In genomic region chr21:42413500-42413899, GRCh38 we compare ENCODE assay signal across 19 cellular contexts. TPM values are rescaled to one million over a fixed set of nuclear protein-coding genes. Genes with fewer than 3 reads are reported as not detected.
DNase-seq lines count a peak whose midpoint lies in the region; ATAC-seq and TF ChIP-seq lines count a peak whose summit lies in the region.
"Had no signal": no experiment of that assay in that cellular context is flagged by ENCODE, and none has a peak within 500 bp of the region (broad histone marks: within the 10 kb centered on the region; RNA-seq: fewer than 3 reads in every experiment).

No MANE protein-coding gene starts in this region.

- H3K4me1 ChIP-seq in neural progenitor cell = no peaks in the 10 kb centered on the region

- no peaks in the 10 kb centered on the region for H3K9me3 ChIP-seq in CD4-positive, alpha-beta T cell (ENCODE audit: control insufficient read depth, low read length)
- no peaks in the 10 kb centered on the region for H3K9me3 ChIP-seq in neural progenitor cell (ENCODE audit: low read depth)
- H3K9me3 ChIP-seq: tibial nerve had no signal

- H3K79me2 ChIP-seq in neural progenitor cell (ENCODE audit: low read depth) = no peaks in the 10 kb centered on the region

- POLR2A ChIA-PET in CD4-positive, alpha-beta T cell (lab: Charles Lee) = interaction anchor here (1.3 to 1.8 kb wide), 4 partner anchors 9 to 20 kb away, joined by 4 to 20 read pairs (median 8); partner anchors contain the start of gene UBASH3A

- no peak overlapping the region for H3K27ac Mint-ChIP-seq in CD4-positive, alpha-beta T cell
- peak overlapping the region; percentile 99 for H3K27ac Mint-ChIP-seq in activated T-helper 17 cell treated with anti-CD3 and anti-CD28 coated beads, Interleukin-2, amount 50 U/mL, for 72 hours
- H3K27ac Mint-ChIP-seq in neural progenitor cell = peak overlapping the region; percentile 9

- H3K4me2 ChIP-seq in neural progenitor cell = no peak overlapping the region

- no peaks in the 10 kb centered on the region for H4K20me1 ChIP-seq in neural progenitor cell (ENCODE audit: low read depth)

- H3K9ac ChIP-seq in neural progenitor cell = no peak overlapping the region

- H3K36me3 Mint-ChIP-seq in CD4-positive, alpha-beta T cell (ENCODE audit: low read depth) = peaks cover under 1% of the 10 kb centered on the region
- peaks cover under 1% of the 10 kb centered on the region for H3K36me3 Mint-ChIP-seq in activated T-helper 17 cell treated with anti-CD3 and anti-CD28 coated beads, Interleukin-2, amount 50 U/mL, for 72 hours (ENCODE audit: low read depth)
- H3K36me3 Mint-ChIP-seq in neural progenitor cell = no peaks in the 10 kb centered on the region

- no peak for DNase-seq in CD4-positive, alpha-beta T cell
- DNase-seq in GM12865 (ENCODE audit: low read depth) = peak; percentile 47
- no peak for DNase-seq in neural progenitor cell (ENCODE audit: low spot score)
- DNase-seq in SIG-M5 (lab: John Stamatoyannopoulos, UW) = no peak
- no peak for DNase-seq in GDM1 (lab: John Stamatoyannopoulos, UW)
- DNase-seq: central memory CD4-positive, alpha-beta T cell; DMS153; effector CD4-positive, alpha-beta T cell; mesenchymal stem cell; NCI-H1694 treated with DMSO at 0.1 percent for 48 hours; NCI-H446; retina; SHP77; T1000 had no signal

- H3K27ac ChIP-seq in CD4-positive, alpha-beta T cell (ENCODE audit: low read depth, low read length) = peak overlapping the region; percentile 95
- no peak overlapping the region for H3K27ac ChIP-seq in neural progenitor cell
- H3K27ac ChIP-seq: tibial nerve had no signal

- H2AFZ ChIP-seq in neural progenitor cell (replicated peaks) = no peak overlapping the region

- no peak for TF ChIP-seq CTCF in CD4-positive, alpha-beta T cell (IDR thresholded peaks at IDR 0.05)
- TF ChIP-seq CTCF in GM12865 (IDR thresholded peaks at IDR 0.05; ENCODE audit: insufficient read depth, low read depth, low read length, missing control alignments) (no peak), neural progenitor cell (IDR thresholded peaks at IDR 0.05) (no peak)

- peaks cover 4% of the 10 kb centered on the region for H3F3A ChIP-seq in neural progenitor cell (ENCODE audit: low read depth)

- no peaks in the 10 kb centered on the region for H3K27me3 ChIP-seq in CD4-positive, alpha-beta T cell (ENCODE audit: control insufficient read depth, insufficient read depth, low read length)
- H3K27me3 ChIP-seq in neural progenitor cell = no peaks in the 10 kb centered on the region

- H3K36me3 ChIP-seq in neural progenitor cell = no peaks in the 10 kb centered on the region
- H3K36me3 ChIP-seq: tibial nerve had no signal

- H3K4me1 Mint-ChIP-seq in CD4-positive, alpha-beta T cell (ENCODE audit: low read depth) = peaks cover 61% of the 10 kb centered on the region
- H3K4me1 Mint-ChIP-seq in activated T-helper 17 cell treated with anti-CD3 and anti-CD28 coated beads, Interleukin-2, amount 50 U/mL, for 72 hours = peaks cover 36% of the 10 kb centered on the region
- H3K4me1 Mint-ChIP-seq in neural progenitor cell = peaks cover 21% of the 10 kb centered on the region

- H3K9me3 Mint-ChIP-seq in CD4-positive, alpha-beta T cell = no peaks in the 10 kb centered on the region
- no peaks in the 10 kb centered on the region for H3K9me3 Mint-ChIP-seq in activated T-helper 17 cell treated with anti-CD3 and anti-CD28 coated beads, Interleukin-2, amount 50 U/mL, for 72 hours
- no peaks in the 10 kb centered on the region for H3K9me3 Mint-ChIP-seq in neural progenitor cell

- no peaks in the 10 kb centered on the region for H3K27me3 Mint-ChIP-seq in CD4-positive, alpha-beta T cell
- no peaks in the 10 kb centered on the region for H3K27me3 Mint-ChIP-seq in activated T-helper 17 cell treated with anti-CD3 and anti-CD28 coated beads, Interleukin-2, amount 50 U/mL, for 72 hours
- peaks cover 4% of the 10 kb centered on the region for H3K27me3 Mint-ChIP-seq in neural progenitor cell (ENCODE audit: insufficient read depth, low read depth)

- no peak for ATAC-seq in CD4-positive, alpha-beta T cell (ENCODE audit: poor library complexity)
- peak; percentile 65 for ATAC-seq in activated T-helper 17 cell treated with anti-CD3 and anti-CD28 coated beads, Interleukin-2, amount 50 U/mL, for 72 hours (replicated peaks)
- no peak for ATAC-seq in GM19328 (IDR thresholded peaks at IDR 0.05; ENCODE audit: unreplicated experiment)
- no peak for ATAC-seq in GM21717 (IDR thresholded peaks at IDR 0.05; ENCODE audit: unreplicated experiment)

- intact Hi-C loops in CD4-positive, alpha-beta T cell (cut with DNase I, micrococcal nuclease) = loop anchor here in 1 of 2 experiments (10.0 kb wide), 1 partner anchor 179 kb away; no protein-coding TSS in a partner anchor

- no peak overlapping the region for H3K4me3 ChIP-seq in GM12865 (ENCODE audit: low read depth, low read length)
- no peak overlapping the region for H3K4me3 ChIP-seq in neural progenitor cell
- H3K4me3 ChIP-seq: tibial nerve had no signal

- H3K4me3 Mint-ChIP-seq in CD4-positive, alpha-beta T cell = peak overlapping the region; percentile 39
- no peak overlapping the region for H3K4me3 Mint-ChIP-seq in activated T-helper 17 cell treated with anti-CD3 and anti-CD28 coated beads, Interleukin-2, amount 50 U/mL, for 72 hours
- H3K4me3 Mint-ChIP-seq in neural progenitor cell = no peak overlapping the region

- CTCF ChIA-PET in CD4-positive, alpha-beta T cell (lab: Charles Lee) = interaction anchor here (1.5 kb wide), 1 partner anchor 9 kb away, joined by 4 read pairs; the partner anchor contains the start of gene UBASH3A

RNA-seq across cellular contexts. Expression of gene UBASH3A, which starts 9.8 kb away (rescaled TPM):
- total RNA-seq in CD4-positive, alpha-beta T cell = 10 to 100 TPM; 59.7 to 60.8 TPM
- 10 to 100 TPM; 28.3 to 42.1 TPM for total RNA-seq in activated T-helper 17 cell treated with anti-CD3 and anti-CD28 coated beads, Interleukin-2, amount 50 U/mL, for 72 hours
- total RNA-seq in neural progenitor cell (ENCODE audit: low replicate concordance) = not detected in 2 replicates
- total RNA-seq: M059J had no signal

RNA-seq across cellular contexts. Expression of gene TMPRSS3, which starts 17.6 kb away (rescaled TPM):
- total RNA-seq in CD4-positive, alpha-beta T cell = 1 to 10 TPM; 1.5 TPM
- 100 to 1,000 TPM in 1 of 2 donors, 10 to 100 TPM in 1; 24.0 to 163 TPM for total RNA-seq in activated T-helper 17 cell treated with anti-CD3 and anti-CD28 coated beads, Interleukin-2, amount 50 U/mL, for 72 hours
- total RNA-seq in neural progenitor cell (ENCODE audit: low replicate concordance) = not detected in 2 replicates
- total RNA-seq: tibial nerve had no signal

RNA-seq across cellular contexts. Expression of gene TFF1, which starts 47.2 kb away (rescaled TPM):
- not detected for total RNA-seq in CD4-positive, alpha-beta T cell
- total RNA-seq in activated T-helper 17 cell treated with anti-CD3 and anti-CD28 coated beads, Interleukin-2, amount 50 U/mL, for 72 hours = not detected
- not detected in 2 replicates for total RNA-seq in neural progenitor cell (ENCODE audit: low replicate concordance)
- total RNA-seq: M059J, tibial nerve had no signal

Comparison
In these comparisons a context has a peak if more than half of its experiments do, and no peak if none do; other contexts are left out.
1. RNA of gene UBASH3A, which starts 9.8 kb away (total RNA-seq): 59.7 to 60.8 TPM in CD4-positive, alpha-beta T cell and 28.3 to 42.1 TPM in activated T-helper 17 cell treated with anti-CD3 and anti-CD28 coated beads, Interleukin-2, amount 50 U/mL, for 72 hours; not detected in neural progenitor cell; every median in the first group is over 10 times any median in the second.
2. RNA of gene TMPRSS3, which starts 17.6 kb away (total RNA-seq): 24.0 to 163 TPM in activated T-helper 17 cell treated with anti-CD3 and anti-CD28 coated beads, Interleukin-2, amount 50 U/mL, for 72 hours; 1.5 TPM in CD4-positive, alpha-beta T cell and not detected in neural progenitor cell; every median in the first group is over 4 times any median in the second.